Comparison of ENCODE assay signal across 1 cellular context in genomic region chr2:85326406-85326945, GRCh38.
A peak's percentile ranks its signal among the peaks of the same experiment; 100 is the strongest.
TF ChIP-seq lines count a peak whose summit lies in the region.

No MANE protein-coding gene starts in this region.

TF ChIP-seq in K562, 482 proteins besides CTCF, POLR2A, EP300 and RAD21 (continues in another document):
- TF ChIP-seq UBTF (IDR thresholded peaks at IDR 0.05; ENCODE audit: borderline replicate concordance in 1 of 2, low read depth in 2 of 2, low read length in 2 of 2) (peak in 1 of 2 experiments; percentile 37; a peak in 2 of 4 replicates), MYC (IDR thresholded peaks at IDR 0.05; ENCODE audit: low read depth, low read length) (peak; percentile 31; the same call in 1 of the 2 replicates), MYC (CRISPR knock-in tag; IDR thresholded peaks at IDR 0.05; ENCODE audit: borderline replicate concordance, low read depth) (no peak), ZFX (CRISPR knock-in tag; IDR thresholded peaks at IDR 0.05) (peak; percentile 24), CHD2 (IDR thresholded peaks at IDR 0.05; ENCODE audit: low read depth, low read length) (no peak), ETV5 (CRISPR knock-in tag; IDR thresholded peaks at IDR 0.05; ENCODE audit: low read depth) (peak; percentile 87), CBFB (CRISPR knock-in tag; IDR thresholded peaks at IDR 0.05) (no peak), TCF7 (IDR thresholded peaks at IDR 0.05; ENCODE audit: borderline replicate concordance) (no peak), KDM4B (IDR thresholded peaks at IDR 0.05; ENCODE audit: borderline replicate concordance in 2 of 2, low read depth in 1 of 2) (no peak), RREB1 (CRISPR knock-in tag; IDR thresholded peaks at IDR 0.05) (no peak), HDAC6 (IDR thresholded peaks at IDR 0.05; ENCODE audit: low read depth, low read length) (no peak), HDAC2 (IDR thresholded peaks at IDR 0.05) (no peak), RCOR1 (IDR thresholded peaks at IDR 0.05; ENCODE audit: borderline replicate concordance in 1 of 2, low read depth in 2 of 2, low read length in 2 of 2) (no peak; a peak in 1 of 4 replicates), ZKSCAN8 (CRISPR knock-in tag; IDR thresholded peaks at IDR 0.05) (no peak), ZBTB33 (CRISPR knock-in tag; IDR thresholded peaks at IDR 0.05) (no peak), HEY1 (CRISPR knock-in tag; IDR thresholded peaks at IDR 0.05; ENCODE audit: borderline replicate concordance) (no peak), ZNF311 (CRISPR knock-in tag; IDR thresholded peaks at IDR 0.05) (no peak), MITF (IDR thresholded peaks at IDR 0.05) (no peak), ILK (tag; IDR thresholded peaks at IDR 0.05; ENCODE audit: borderline replicate concordance, low read depth) (no peak), ZKSCAN3 (CRISPR knock-in tag; IDR thresholded peaks at IDR 0.05) (no peak), E4F1 (CRISPR knock-in tag; IDR thresholded peaks at IDR 0.05; ENCODE audit: borderline replicate concordance) (no peak), DDX20 (tag; IDR thresholded peaks at IDR 0.05; ENCODE audit: low read depth) (no peak), POLR2B (IDR thresholded peaks at IDR 0.05; ENCODE audit: low read depth, partially characterized antibody) (no peak), GATA2 (CRISPR knock-in tag; IDR thresholded peaks at IDR 0.05) (no peak), ZZZ3 (IDR thresholded peaks at IDR 0.05) (no peak), POLR3G (IDR thresholded peaks at IDR 0.05; ENCODE audit: extremely low read depth, insufficient read length, insufficient replicate concordance) (no peak), RUNX1 (IDR thresholded peaks at IDR 0.05; ENCODE audit: low read depth) (no peak), CBFA2T2 (conservative IDR thresholded peaks at IDR 0.05) (no peak; the same call in 1 of the 2 replicates), SAP30 (IDR thresholded peaks at IDR 0.05; ENCODE audit: borderline replicate concordance, insufficient read depth, low read depth, low read length, poor library complexity, severe bottlenecking) (peak; percentile 26), CXXC5 (CRISPR knock-in tag; IDR thresholded peaks at IDR 0.05) (peak; percentile 47; the same call in 1 of the 2 replicates), ELF4 (CRISPR knock-in tag; IDR thresholded peaks at IDR 0.05) (no peak), NBN (IDR thresholded peaks at IDR 0.05; ENCODE audit: low read depth) (peak; percentile 69), RBM34 (IDR thresholded peaks at IDR 0.05; ENCODE audit: borderline replicate concordance, insufficient read depth, low read length) (no peak), SMAD4 (CRISPR knock-in tag; conservative IDR thresholded peaks at IDR 0.05) (peak; percentile 47; the same call in 1 of the 2 replicates), MCM5 (IDR thresholded peaks at IDR 0.05; ENCODE audit: low read depth) (no peak), PRDM10 (IDR thresholded peaks at IDR 0.05; ENCODE audit: partially characterized antibody) (peak; percentile 27), POLR2AphosphoS2 (IDR thresholded peaks at IDR 0.05; ENCODE audit: low read length) (no peak), ZNF239 (CRISPR knock-in tag; IDR thresholded peaks at IDR 0.05) (no peak), GABPA (tag; conservative IDR thresholded peaks at IDR 0.05; ENCODE audit: low read depth) (peak; percentile 48; the same call in 1 of the 2 replicates), CLOCK (CRISPR knock-in tag; IDR thresholded peaks at IDR 0.05; ENCODE audit: borderline replicate concordance) (no peak), ZNF354B (CRISPR knock-in tag; IDR thresholded peaks at IDR 0.05) (no peak), L3MBTL2 (IDR thresholded peaks at IDR 0.05) (0 out of 2 replicates have a peak, but pooled peaks have one; percentile 30), ELF2 (CRISPR knock-in tag; IDR thresholded peaks at IDR 0.05) (no peak)
